ENCODE assay signal across 11 cellular contexts in the genomic region with DNA sequence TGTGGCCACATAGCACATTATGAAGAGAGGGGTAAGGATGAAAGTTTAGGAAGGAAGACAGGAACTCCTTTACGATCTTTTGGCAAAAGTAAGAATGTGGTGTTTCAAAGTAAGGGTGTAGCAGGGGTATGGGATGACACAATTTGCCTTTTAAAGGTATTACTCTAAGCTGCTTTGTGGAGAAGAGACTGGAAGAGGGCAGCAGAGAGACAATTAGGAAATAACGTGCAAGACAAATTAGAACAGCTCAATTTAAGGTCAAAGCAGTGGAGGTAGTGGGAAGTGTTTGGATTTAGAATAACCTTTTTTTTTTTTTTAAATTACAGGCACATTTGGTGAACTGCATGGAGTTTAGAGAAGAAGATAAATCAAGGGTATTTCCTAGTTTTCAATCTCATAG.
DNase-seq lines count a peak whose midpoint lies in the region; ATAC-seq, FAIRE-seq and TF ChIP-seq lines count a peak whose summit lies in the region.
"Had no signal": no experiment of that assay in that cellular context is flagged by ENCODE, and none has a peak within 500 bp of the region (broad histone marks: within the 10 kb centered on the region; RNA-seq: fewer than 3 reads in every experiment).

No MANE protein-coding gene starts in this region.

- H3K36me3 Mint-ChIP-seq in activated CD8-positive, alpha-beta T cell treated with anti-CD3 and anti-CD28 coated beads for 36 hours (ENCODE audit: low read depth) = no peaks in the 10 kb centered on the region

- no peak overlapping the region for H3K4me3 Mint-ChIP-seq in activated CD8-positive, alpha-beta T cell treated with anti-CD3 and anti-CD28 coated beads for 36 hours

- no peak overlapping the region for H3K27ac Mint-ChIP-seq in activated CD8-positive, alpha-beta T cell treated with anti-CD3 and anti-CD28 coated beads for 36 hours

- H3K4me1 Mint-ChIP-seq in activated CD8-positive, alpha-beta T cell treated with anti-CD3 and anti-CD28 coated beads for 36 hours (ENCODE audit: low read depth) = no peaks in the 10 kb centered on the region

- in situ Hi-C loops in GM23248 (cut with MboI) = no loop called here

- FAIRE-seq in endothelial cell of umbilical vein (lab: Jason Lieb, UNC) = no peak
- FAIRE-seq: colon had no signal

- peak in 1 of 2 donors; percentile 3 for TF ChIP-seq CTCF in endothelial cell of umbilical vein (IDR thresholded peaks at IDR 0.05; ENCODE audit: extremely low read depth in 1 of 2, insufficient read depth in 1 of 2, low read depth in 1 of 2, low read length in 2 of 2)
- no peak for TF ChIP-seq CTCF in omental fat pad (IDR thresholded peaks at IDR 0.05)
- TF ChIP-seq CTCF in activated CD8-positive, alpha-beta T cell treated with anti-CD3 and anti-CD28 coated beads for 36 hours (IDR thresholded peaks at IDR 0.05) = no peak

- peak; percentile 64 for ATAC-seq in omental fat pad (ENCODE audit: low FRiP score)
- no peak for ATAC-seq in activated CD8-positive, alpha-beta T cell treated with anti-CD3 and anti-CD28 coated beads for 36 hours

- DNase-seq in GM23248 = peak; percentile 64
- DNase-seq in NCI-H748 (lab: John Stamatoyannopoulos, UW; ENCODE audit: unreplicated experiment) = peak; percentile 74
- peak; percentile 8 for DNase-seq in endothelial cell of umbilical vein (ENCODE audit: low read depth, low spot score)
- DNase-seq in omental fat pad (ENCODE audit: low spot score) = no peak
- DNase-seq in activated CD4-positive, alpha-beta T cell treated with anti-CD3 and anti-CD28 coated beads for 48 hours = no peak
- DNase-seq in AML-193 (lab: John Stamatoyannopoulos, UW) = no peak
- no peak for DNase-seq in activated effector memory CD4-positive, alpha-beta T cell treated with Interleukin-2 at 50 U/mL for 16 hours
- DNase-seq in activated CD8-positive, alpha-beta T cell treated with anti-CD3 and anti-CD28 coated beads for 36 hours = no peak
- DNase-seq: midbrain, NCI-H1436 had no signal

- H3K9me3 Mint-ChIP-seq in activated CD8-positive, alpha-beta T cell treated with anti-CD3 and anti-CD28 coated beads for 36 hours = peaks cover 9% of the 10 kb centered on the region

- H3K27ac ChIP-seq in GM23248 = no peak overlapping the region
- H3K27ac ChIP-seq in endothelial cell of umbilical vein (ENCODE audit: insufficient read depth, low read depth, low read length) = no peak overlapping the region

- WGBS in GM23248 (ENCODE audit: low coverage in 1 of 2, low lambda C conversion rate in 2 of 2, missing lambda C conversion rate in 2 of 2), 2 experiments = 11% methylated on average over 2 of the region's 2 CpGs

- no TSS peak for BruUV-seq in endothelial cell of umbilical vein (replicated peaks; lab: Mats Ljungman, UMichigan)

- H3K4me2 ChIP-seq in GM23248 (ENCODE audit: unreplicated experiment) (no peak overlapping the region), endothelial cell of umbilical vein (ENCODE audit: insufficient read depth, low read length) (no peak overlapping the region)

- H2AFZ ChIP-seq in GM23248 (no peak overlapping the region), endothelial cell of umbilical vein (ENCODE audit: low read depth, low read length) (no peak overlapping the region)

- intact Hi-C loops in endothelial cell of umbilical vein (cut with micrococcal nuclease) = loop anchor here (2.0 kb wide), 1 partner anchor 476 kb away; no protein-coding TSS in a partner anchor
- intact Hi-C loops in activated CD8-positive, alpha-beta T cell treated with anti-CD3 and anti-CD28 coated beads for 36 hours (cut with micrococcal nuclease) = no loop called here

- dilution Hi-C loops in endothelial cell of umbilical vein (cut with MboI; ENCODE audit: extremely low pct_ligation_motif_present, low sequenced_read_pairs) = no loop called here

- H3K9me1 ChIP-seq in endothelial cell of umbilical vein (replicated peaks; ENCODE audit: control insufficient read depth, extremely low read depth, insufficient read depth, low read length) = no peaks in the 10 kb centered on the region

- H3K79me2 ChIP-seq in GM23248 (ENCODE audit: insufficient read depth) (no peaks in the 10 kb centered on the region), endothelial cell of umbilical vein (ENCODE audit: control insufficient read depth, insufficient read depth, low read length) (no peaks in the 10 kb centered on the region)

- H3K4me1 ChIP-seq in GM23248 (ENCODE audit: insufficient read depth) (no peaks in the 10 kb centered on the region), endothelial cell of umbilical vein (ENCODE audit: control insufficient read depth, extremely low read depth, insufficient read depth, low read length) (no peaks in the 10 kb centered on the region)

- H3K36me3 ChIP-seq in GM23248 (ENCODE audit: low read depth) (no peaks in the 10 kb centered on the region), endothelial cell of umbilical vein (ENCODE audit: control insufficient read depth in 2 of 2, extremely low read depth in 1 of 2, insufficient read depth in 2 of 2, low read length in 2 of 2) (no peaks in the 10 kb centered on the region)

- no peaks in the 10 kb centered on the region for H3K9me2 ChIP-seq in GM23248 (ENCODE audit: insufficient read depth)

- no peak overlapping the region for H3K4me3 ChIP-seq in GM23248
- H3K4me3 ChIP-seq in endothelial cell of umbilical vein (replicated peaks in 1 of 3; ENCODE audit: insufficient read depth in 1 of 3, low read depth in 1 of 3, low read length in 3 of 3) = no peak overlapping the region

- H3K27me3 ChIP-seq in GM23248 (replicated peaks; ENCODE audit: insufficient read depth) = 0 out of 2 replicates have a peak, but pooled peaks cover 17% of the 10 kb centered on the region
- H3K27me3 ChIP-seq in endothelial cell of umbilical vein (ENCODE audit: control insufficient read depth in 2 of 2, insufficient read depth in 2 of 2, low read length in 2 of 2) = no peaks in the 10 kb centered on the region

- H3K9me3 ChIP-seq in GM23248 (ENCODE audit: low read depth) (no peaks in the 10 kb centered on the region), endothelial cell of umbilical vein (replicated peaks; ENCODE audit: control insufficient read depth, insufficient read depth, low read length) (no peaks in the 10 kb centered on the region)

- H3K27me3 Mint-ChIP-seq in activated CD8-positive, alpha-beta T cell treated with anti-CD3 and anti-CD28 coated beads for 36 hours = no peaks in the 10 kb centered on the region

- no peaks in the 10 kb centered on the region for H4K20me1 ChIP-seq in GM23248 (ENCODE audit: insufficient read depth)
- H4K20me1 ChIP-seq in endothelial cell of umbilical vein (replicated peaks; ENCODE audit: control insufficient read depth, extremely low read depth, insufficient read depth, low read length) = no peaks in the 10 kb centered on the region

- POLR2A ChIA-PET in endothelial cell of umbilical vein (lab: Charles Lee) = no interaction called here
- POLR2A ChIA-PET in activated CD8-positive, alpha-beta T cell treated with anti-CD3 and anti-CD28 coated beads for 36 hours (lab: Charles Lee) = no interaction called here

- no peak for TF ChIP-seq POLR2A in endothelial cell of umbilical vein (IDR thresholded peaks at IDR 0.05; ENCODE audit: low read depth, low read length)

- H3K9ac ChIP-seq in GM23248 (no peak overlapping the region), endothelial cell of umbilical vein (replicated peaks; ENCODE audit: extremely low read depth, insufficient read depth, low read length) (no peak overlapping the region)

- H3F3A ChIP-seq in GM23248 (ENCODE audit: insufficient read depth) = no peaks in the 10 kb centered on the region

- CTCF ChIA-PET in endothelial cell of umbilical vein (lab: Charles Lee) = interaction anchor here (0.7 to 1.3 kb wide), 9 partner anchors 31 to 824 kb away, joined by 3 to 9 read pairs (median 4); no protein-coding TSS in a partner anchor
- CTCF ChIA-PET in activated CD8-positive, alpha-beta T cell treated with anti-CD3 and anti-CD28 coated beads for 36 hours (lab: Charles Lee) = no interaction called here

TF ChIP-seq in endothelial cell of umbilical vein, 7 proteins besides CTCF, POLR2A, EP300 and RAD21:
- TF ChIP-seq GATA2 (IDR thresholded peaks at IDR 0.05; ENCODE audit: insufficient read depth, insufficient read length, low read depth, low read length) (no peak), POLR2AphosphoS5 (IDR thresholded peaks at IDR 0.05; ENCODE audit: insufficient read depth, low read depth, low read length) (no peak), FOS (IDR thresholded peaks at IDR 0.05; ENCODE audit: borderline replicate concordance, insufficient read depth, low read length) (no peak), EZH2 (IDR thresholded peaks at IDR 0.05; ENCODE audit: borderline replicate concordance, low read depth, low read length, severe bottlenecking) (no peak), MYC (IDR thresholded peaks at IDR 0.05; ENCODE audit: low read depth, low read length) (no peak), JUN (IDR thresholded peaks at IDR 0.05; ENCODE audit: borderline replicate concordance, insufficient read depth, insufficient read length, low read depth) (no peak)
- TF ChIP-seq, protein P1, sequence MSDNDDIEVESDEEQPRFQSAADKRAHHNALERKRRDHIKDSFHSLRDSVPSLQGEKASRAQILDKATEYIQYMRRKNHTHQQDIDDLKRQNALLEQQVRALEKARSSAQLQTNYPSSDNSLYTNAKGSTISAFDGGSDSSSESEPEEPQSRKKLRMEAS (IDR thresholded peaks at IDR 0.05; ENCODE audit: insufficient read depth, insufficient read length) = no peak

Comparison
In these comparisons a context has a peak if more than half of its experiments do, and no peak if none do; other contexts are left out.
1. DNase-seq: peak in GM23248 (single experiment), NCI-H748 (single experiment) and endothelial cell of umbilical vein (single experiment); none in omental fat pad (single experiment), activated CD4-positive, alpha-beta T cell treated with anti-CD3 and anti-CD28 coated beads for 48 hours (single experiment), AML-193 (0 of 2), activated effector memory CD4-positive, alpha-beta T cell treated with Interleukin-2 at 50 U/mL for 16 hours (single experiment) and activated CD8-positive, alpha-beta T cell treated with anti-CD3 and anti-CD28 coated beads for 36 hours (single experiment).